ENCODE assay signal across 8 cellular contexts in the genomic region with DNA sequence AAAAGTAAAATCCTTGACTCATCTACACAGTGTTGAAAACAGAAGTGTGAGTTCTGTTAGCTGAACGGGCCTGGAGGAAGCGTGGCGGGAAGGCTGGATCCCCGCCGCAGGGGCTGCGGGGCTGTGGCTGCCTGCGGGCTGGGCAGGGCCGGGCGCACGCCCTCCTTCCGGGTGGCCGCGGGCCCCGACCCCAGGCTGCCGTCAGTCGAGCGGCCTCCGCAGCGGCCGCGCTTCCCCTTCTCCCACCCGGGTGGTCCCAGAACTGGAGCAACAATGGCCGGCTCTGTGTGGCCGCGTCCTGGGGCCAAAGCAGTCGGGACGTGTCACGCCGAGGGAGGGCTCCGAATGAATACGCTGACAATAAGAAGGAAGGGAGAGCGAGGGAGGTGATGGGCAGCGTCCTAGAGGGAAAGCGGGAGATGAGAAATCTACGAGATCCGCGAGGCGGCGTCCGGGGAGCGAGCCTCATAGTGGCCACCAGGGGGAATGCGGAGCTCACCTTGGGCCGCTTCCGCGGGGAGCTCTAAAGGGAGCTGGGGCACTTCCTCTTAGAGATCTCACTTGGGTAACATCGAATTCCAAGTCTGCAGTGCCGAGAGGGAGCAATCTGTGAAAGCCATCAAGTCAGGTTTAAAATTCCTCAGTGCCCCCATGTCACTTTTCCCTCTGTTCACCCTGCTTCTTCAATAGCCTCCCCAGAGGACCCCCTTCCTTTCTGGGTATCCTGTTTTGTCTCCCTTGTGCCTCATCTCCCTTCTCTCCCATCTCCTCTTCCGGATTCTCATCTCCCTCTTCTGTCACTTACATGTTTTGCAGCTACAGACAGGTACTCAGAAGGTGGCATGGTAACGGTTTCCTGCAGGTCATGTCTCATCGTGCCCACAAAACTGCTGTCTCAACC.
DNase-seq lines count a peak whose midpoint lies in the region; ATAC-seq, FAIRE-seq and TF ChIP-seq lines count a peak whose summit lies in the region.

No MANE protein-coding gene starts in this region.

- TF ChIP-seq CTCF in CD14-positive monocyte (IDR thresholded peaks at IDR 0.05) (peak; percentile 97), H1 (IDR thresholded peaks at IDR 0.05; ENCODE audit: control extremely low read depth in 1 of 3, insufficient read depth in 1 of 3, low read depth in 1 of 3, low read length in 3 of 3) (peak; percentile 82 to 98 (median 94))

- no peak overlapping the region for H2AK5ac ChIP-seq in H1 (ENCODE audit: low read depth, low read length)

- H3K9ac ChIP-seq in H1 (replicated peaks in 1 of 4; ENCODE audit: extremely low read depth in 1 of 4, low read depth in 3 of 4, low read length in 3 of 4) = peak overlapping the region in 2 of 4 experiments; percentile 16 to 28; a peak in 3 of 7 replicates

- H3K56ac ChIP-seq in H1 (replicated peaks; ENCODE audit: insufficient read length, low read depth, low read length) = no peak overlapping the region

- H3K27me3 Mint-ChIP-seq in CD14-positive monocyte (ENCODE audit: low read depth in 3 of 3) = peaks cover 0 to 2% (median 1%) of the 10 kb centered on the region in 3 donors
- no peaks in the 10 kb centered on the region for H3K27me3 Mint-ChIP-seq in memory B cell

- H3K79me2 ChIP-seq in H1 (ENCODE audit: control insufficient read depth in 1 of 2, insufficient read depth in 2 of 2, low read length in 2 of 2) = no peaks in the 10 kb centered on the region

- H3K27ac Mint-ChIP-seq in CD14-positive monocyte (peak overlapping the region; percentile 86 to 97 (median 91)), memory B cell (peak overlapping the region; percentile 10)

- H2BK5ac ChIP-seq in H1 (ENCODE audit: low read depth, low read length) = no peak overlapping the region

- peak overlapping the region; percentile 17 for H4K91ac ChIP-seq in H1 (replicated peaks; ENCODE audit: insufficient read length, low read length)

- H3K23ac ChIP-seq in H1 (ENCODE audit: insufficient read length) = no peak overlapping the region

- H3K79me1 ChIP-seq in H1 (ENCODE audit: low read depth, low read length) = no peaks in the 10 kb centered on the region

- peak overlapping the region; percentile 33 to 92 for H3K4me2 ChIP-seq in H1 (ENCODE audit: insufficient read depth in 1 of 2, low read depth in 2 of 2, low read length in 2 of 2)

- H3K18ac ChIP-seq in H1 (ENCODE audit: extremely low read depth, low read length) = peak overlapping the region; percentile 82

- peak; percentile 36 for FAIRE-seq in H1 (lab: Jason Lieb, UNC)

- peak in 1 of 2 experiments; percentile 62; a peak in 2 of 3 replicates for TF ChIP-seq POLR2A in H1 (IDR thresholded peaks at IDR 0.05; ENCODE audit: control extremely low read depth in 1 of 2, low read depth in 2 of 2, low read length in 2 of 2)

- no peak overlapping the region for H2BK12ac ChIP-seq in H1 (ENCODE audit: low read depth, low read length)

- H3K36me3 Mint-ChIP-seq in CD14-positive monocyte (peaks cover 0 to 4% of the 10 kb centered on the region in 2 donors), memory B cell (no peaks in the 10 kb centered on the region)

- no peak overlapping the region for H3K27ac ChIP-seq in H1 (ENCODE audit: low read depth, low read length)

- no peak overlapping the region for H4K5ac ChIP-seq in H1 (ENCODE audit: insufficient read length, low read depth, low read length)

- H3K9me3 ChIP-seq in H1 (ENCODE audit: insufficient read depth in 2 of 2, low read depth in 1 of 2, low read length in 1 of 2) = no peaks in the 10 kb centered on the region

- no peak overlapping the region for H3K14ac ChIP-seq in H1 (ENCODE audit: insufficient read length)

- peak; percentile 83 for DNase-seq in CD14-positive monocyte (ENCODE audit: low spot score)
- peak; percentile 92 for DNase-seq in NCI-H748 treated with DMSO at 0.1 percent for 48 hours (lab: John Stamatoyannopoulos, UW)
- DNase-seq in activated CD8-positive, alpha-beta memory T cell treated with anti-CD3 and anti-CD28 coated beads for 1 hour (ENCODE audit: extremely low read depth in 1 of 2, low read depth in 1 of 2) = peak; percentile 16 to 39
- peak; percentile 62 to 89 for DNase-seq in H1 (ENCODE audit: low read depth in 1 of 2, low spot score in 2 of 2)
- peak; percentile 63 to 65 for DNase-seq in memory B cell (ENCODE audit: low spot score in 2 of 2)
- DNase-seq in stimulated activated CD4-positive, alpha-beta T cell treated with anti-CD3 and anti-CD28 coated beads, TNF-alpha, amount 100 ng/mL, for 48 hours (ENCODE audit: low read depth in 3 of 3) = peak; percentile 53 to 62 (median 54)

- H3K4me3 ChIP-seq in H1 (ENCODE audit: extremely low read depth in 1 of 4, insufficient read depth in 2 of 4, low read depth in 3 of 4, low read length in 4 of 4) = peak overlapping the region; percentile 41 to 74 (median 68)

- CTCF ChIA-PET in H1 (lab: Charles Lee; ENCODE audit: partially characterized antibody) = interaction anchor here (0.6 to 15.2 kb wide), 44 partner anchors 9 to 512 kb away, joined by 3 to 246 read pairs (median 4); a partner anchor contains a TSS

- no peaks in the 10 kb centered on the region; the same call in 1 of the 2 replicates for H3K23me2 ChIP-seq in H1 (ENCODE audit: low read depth, low read length)

- H2BK120ac ChIP-seq in H1 (replicated peaks; ENCODE audit: low read depth, low read length) = no peak overlapping the region

- H3K36me3 ChIP-seq in H1 (ENCODE audit: control insufficient read depth in 2 of 4, insufficient read depth in 4 of 4, low read length in 3 of 4) = peaks cover 0 to 4% (median 1%) of the 10 kb centered on the region in 4 experiments; a peak in 2 of 8 replicates

- H2BK15ac ChIP-seq in H1 (ENCODE audit: low read length) = no peak overlapping the region

- WGBS in H1 (ENCODE audit: extremely low coverage in 1 of 2, insufficient coverage in 1 of 2, insufficient read length in 1 of 2, insufficient replicate concordance in 2 of 2, low coverage in 1 of 2, low lambda C conversion rate in 2 of 2, missing lambda C conversion rate in 1 of 2), 2 experiments = 3% methylated on average over 32 of the region's 50 CpGs; no CpG with 5 or more reads in 1 of the 2 experiments

- intact Hi-C loops in CD14-positive monocyte (cut with micrococcal nuclease) = loop anchor here (2.0 to 5.0 kb wide), 6 partner anchors 31 to 448 kb away; a partner anchor contains a TSS

- H3K4ac ChIP-seq in H1 (replicated peaks; ENCODE audit: insufficient read length, low read depth, low read length) = no peak overlapping the region

- H3K9me3 Mint-ChIP-seq in CD14-positive monocyte (no peaks in the 10 kb centered on the region), memory B cell (no peaks in the 10 kb centered on the region)

- H3K4me1 Mint-ChIP-seq in CD14-positive monocyte (peaks cover 63% of the 10 kb centered on the region), memory B cell (peaks cover 12% of the 10 kb centered on the region)

- POLR2A ChIA-PET in H1 (lab: Charles Lee; ENCODE audit: partially characterized antibody) = interaction anchor here (0.5 kb wide), 1 partner anchor 17 kb away, joined by 3 read pairs; no protein-coding TSS in a partner anchor

- H3K4me1 ChIP-seq in H1 (replicated peaks in 1 of 4; ENCODE audit: control insufficient read depth in 3 of 4, insufficient read depth in 4 of 4, low read length in 3 of 4) = peaks cover 0 to 1% (median 0%) of the 10 kb centered on the region in 4 experiments; a peak in 1 of 7 replicates

- H3K4me3 Mint-ChIP-seq in CD14-positive monocyte (peak overlapping the region; percentile 91 to 96), memory B cell (peak overlapping the region; percentile 92)

- peaks cover 3 to 18% (median 13%) of the 10 kb centered on the region in 4 experiments; a peak in 6 of 7 replicates for H3K27me3 ChIP-seq in H1 (replicated peaks in 1 of 4; ENCODE audit: control insufficient read depth in 3 of 4, extremely low read depth in 1 of 4, insufficient read depth in 3 of 4, low read length in 3 of 4)

- ATAC-seq in GM19372 (IDR thresholded peaks at IDR 0.05; ENCODE audit: low read depth, unreplicated experiment) (peak; percentile 71), HG03469 (IDR thresholded peaks at IDR 0.05; ENCODE audit: unreplicated experiment) (peak; percentile 59), memory B cell (ENCODE audit: low read depth) (peak; percentile 84)

- H4K20me1 ChIP-seq in H1 (replicated peaks in 1 of 2; ENCODE audit: control insufficient read depth in 1 of 2, insufficient read depth in 2 of 2, low read length in 2 of 2) = no peaks in the 10 kb centered on the region

- H2AFZ ChIP-seq in H1 (ENCODE audit: low read length) = peak overlapping the region; percentile 98; the same call in 1 of the 2 replicates

- H4K8ac ChIP-seq in H1 (ENCODE audit: extremely low read depth, insufficient read depth, low read length) = peak overlapping the region; percentile 83; the same call in 1 of the 2 replicates

- peak; percentile 46 to 63 for TF ChIP-seq RAD21 in H1 (IDR thresholded peaks at IDR 0.05 in 1 of 2, conservative IDR thresholded peaks at IDR 0.05 in 1 of 2; ENCODE audit: low read depth in 2 of 2, low read length in 2 of 2)

- no peak for TF ChIP-seq EP300 in H1 (IDR thresholded peaks at IDR 0.05; ENCODE audit: borderline replicate concordance in 1 of 2, low read depth in 2 of 2, low read length in 2 of 2)

- H2BK20ac ChIP-seq in H1 (ENCODE audit: low read length) = no peak overlapping the region

TF ChIP-seq in H1, 55 proteins besides CTCF, POLR2A, EP300 and RAD21 (continues in another document):
- no peak for TF ChIP-seq SP2 (IDR thresholded peaks at IDR 0.05; ENCODE audit: low read length)
- TF ChIP-seq, protein P1, sequence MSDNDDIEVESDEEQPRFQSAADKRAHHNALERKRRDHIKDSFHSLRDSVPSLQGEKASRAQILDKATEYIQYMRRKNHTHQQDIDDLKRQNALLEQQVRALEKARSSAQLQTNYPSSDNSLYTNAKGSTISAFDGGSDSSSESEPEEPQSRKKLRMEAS (IDR thresholded peaks at IDR 0.05) = peak; percentile 66
- TF ChIP-seq CTBP2 (IDR thresholded peaks at IDR 0.05; ENCODE audit: borderline replicate concordance, insufficient read depth, insufficient read length, low read length) = no peak
- 0 out of 2 replicates have a peak, but pooled peaks have one; percentile 38 for TF ChIP-seq SP4 (IDR thresholded peaks at IDR 0.05; ENCODE audit: low read length)
- TF ChIP-seq, protein P2, sequence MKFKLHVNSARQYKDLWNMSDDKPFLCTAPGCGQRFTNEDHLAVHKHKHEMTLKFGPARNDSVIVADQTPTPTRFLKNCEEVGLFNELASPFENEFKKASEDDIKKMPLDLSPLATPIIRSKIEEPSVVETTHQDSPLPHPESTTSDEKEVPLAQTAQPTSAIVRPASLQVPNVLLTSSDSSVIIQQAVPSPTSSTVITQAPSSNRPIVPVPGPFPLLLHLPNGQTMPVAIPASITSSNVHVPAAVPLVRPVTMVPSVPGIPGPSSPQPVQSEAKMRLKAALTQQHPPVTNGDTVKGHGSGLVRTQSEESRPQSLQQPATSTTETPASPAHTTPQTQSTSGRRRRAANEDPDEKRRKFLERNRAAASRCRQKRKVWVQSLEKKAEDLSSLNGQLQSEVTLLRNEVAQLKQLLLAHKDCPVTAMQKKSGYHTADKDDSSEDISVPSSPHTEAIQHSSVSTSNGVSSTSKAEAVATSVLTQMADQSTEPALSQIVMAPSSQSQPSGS (IDR thresholded peaks at IDR 0.05; ENCODE audit: low read length) = no peak; the same call in 1 of the 2 replicates
- TF ChIP-seq RBBP5 (IDR thresholded peaks at IDR 0.05; ENCODE audit: borderline replicate concordance, low read depth, low read length) = peak; percentile 84
- TF ChIP-seq SIX5 (IDR thresholded peaks at IDR 0.05; ENCODE audit: low read depth, low read length) = no peak

Comparison
In these comparisons a context has a peak if more than half of its experiments do, and no peak if none do; other contexts are left out.
1. DNase-seq: peak in every context shown above with its lines; median percentile 92 in NCI-H748 treated with DMSO at 0.1 percent for 48 hours; 83 in CD14-positive monocyte; 76 in H1; 64 in memory B cell; 54 in stimulated activated CD4-positive, alpha-beta T cell treated with anti-CD3 and anti-CD28 coated beads, TNF-alpha, amount 100 ng/mL, for 48 hours; 28 in activated CD8-positive, alpha-beta memory T cell treated with anti-CD3 and anti-CD28 coated beads for 1 hour.